Comparison of ENCODE assay signal across 1 cellular context in genomic region chr20:36150847-36151539, GRCh38.
TF ChIP-seq lines count a peak whose summit lies in the region.

No MANE protein-coding gene starts in this region.

TF ChIP-seq in HepG2, 621 proteins besides CTCF, POLR2A, EP300 and RAD21 (continued from another document and continues in another):
- TF ChIP-seq TFDP2 (CRISPR knock-in tag; IDR thresholded peaks at IDR 0.05) (peak; percentile 34; the same call in 1 of the 2 replicates), PCBP2 (optimal IDR thresholded peaks at IDR 0.05; ENCODE audit: low read depth, low read length, poor library complexity, severe bottlenecking) (no peak), ZNF576 (CRISPR knock-in tag; IDR thresholded peaks at IDR 0.05) (no peak), REPIN1 (CRISPR knock-in tag; IDR thresholded peaks at IDR 0.05; ENCODE audit: borderline replicate concordance, low read depth) (no peak), FOXO1 (CRISPR knock-in tag; IDR thresholded peaks at IDR 0.05) (peak; percentile 52; the same call in 1 of the 2 replicates), ZNF839 (CRISPR knock-in tag; IDR thresholded peaks at IDR 0.05; ENCODE audit: borderline replicate concordance) (no peak), TBX3 (IDR thresholded peaks at IDR 0.05; ENCODE audit: borderline replicate concordance) (no peak), ZNF614 (CRISPR knock-in tag; IDR thresholded peaks at IDR 0.05; ENCODE audit: borderline replicate concordance) (peak; percentile 72), KDM4B (CRISPR knock-in tag; IDR thresholded peaks at IDR 0.05) (no peak), RFXANK (CRISPR knock-in tag; IDR thresholded peaks at IDR 0.05) (peak; percentile 72; the same call in 1 of the 2 replicates), RARA (CRISPR knock-in tag; IDR thresholded peaks at IDR 0.05) (peak; percentile 88), ZNF564 (CRISPR knock-in tag; IDR thresholded peaks at IDR 0.05) (peak; percentile 83; the same call in 1 of the 2 replicates), MTA1 (CRISPR knock-in tag; IDR thresholded peaks at IDR 0.05; ENCODE audit: borderline replicate concordance) (peak; percentile 86; the same call in 1 of the 2 replicates), SIN3A (IDR thresholded peaks at IDR 0.05; ENCODE audit: borderline replicate concordance, low read depth, low read length) (no peak), SIX4 (CRISPR knock-in tag; IDR thresholded peaks at IDR 0.05) (no peak; the same call in 1 of the 2 replicates), GABPA (IDR thresholded peaks at IDR 0.05; ENCODE audit: low read depth, low read length) (peak; percentile 22; the same call in 1 of the 2 replicates), GABPA (CRISPR knock-in tag; IDR thresholded peaks at IDR 0.05; ENCODE audit: low read depth) (peak; percentile 83), MAX (IDR thresholded peaks at IDR 0.05) (no peak), ZNF773 (CRISPR knock-in tag; IDR thresholded peaks at IDR 0.05; ENCODE audit: borderline replicate concordance) (no peak), ARID5B (CRISPR knock-in tag; IDR thresholded peaks at IDR 0.05) (peak; percentile 94), ZMYM4 (CRISPR knock-in tag; IDR thresholded peaks at IDR 0.05) (peak; percentile 7; the same call in 1 of the 2 replicates), ZMAT3 (CRISPR knock-in tag; conservative IDR thresholded peaks at IDR 0.05) (0 out of 2 replicates have a peak, but pooled peaks have one; percentile 37), ZNF556 (CRISPR knock-in tag; IDR thresholded peaks at IDR 0.05; ENCODE audit: borderline replicate concordance) (peak; percentile 71; the same call in 1 of the 2 replicates), E2F2 (CRISPR knock-in tag; IDR thresholded peaks at IDR 0.05; ENCODE audit: borderline replicate concordance) (no peak), ZNF335 (CRISPR knock-in tag; IDR thresholded peaks at IDR 0.05) (peak; percentile 52; the same call in 1 of the 2 replicates), ISL2 (CRISPR knock-in tag; IDR thresholded peaks at IDR 0.05) (peak; percentile 77), CERS6 (CRISPR knock-in tag; IDR thresholded peaks at IDR 0.05) (0 out of 2 replicates have a peak, but pooled peaks have one; percentile 23), ZNF44 (CRISPR knock-in tag; IDR thresholded peaks at IDR 0.05) (0 out of 2 replicates have a peak, but pooled peaks have one; percentile 19), FOXP4 (CRISPR knock-in tag; IDR thresholded peaks at IDR 0.05) (peak; percentile 66), ZNF850 (CRISPR knock-in tag; conservative IDR thresholded peaks at IDR 0.05) (0 out of 2 replicates have a peak, but pooled peaks have one; percentile 53), ZC3H4 (CRISPR knock-in tag; IDR thresholded peaks at IDR 0.05; ENCODE audit: borderline replicate concordance) (no peak), PRDM15 (CRISPR knock-in tag; IDR thresholded peaks at IDR 0.05) (peak; percentile 13; the same call in 1 of the 2 replicates), ZNF784 (CRISPR knock-in tag; IDR thresholded peaks at IDR 0.05; ENCODE audit: borderline replicate concordance) (no peak), ZNF350 (CRISPR knock-in tag; IDR thresholded peaks at IDR 0.05; ENCODE audit: borderline replicate concordance, low read depth) (peak; percentile 70; the same call in 1 of the 2 replicates), MIXL1 (CRISPR knock-in tag; IDR thresholded peaks at IDR 0.05) (peak; percentile 81), REL (CRISPR knock-in tag; conservative IDR thresholded peaks at IDR 0.05) (no peak), STAG1 (CRISPR knock-in tag; IDR thresholded peaks at IDR 0.05) (0 out of 2 replicates have a peak, but pooled peaks have one; percentile 2), ZNF879 (CRISPR knock-in tag; IDR thresholded peaks at IDR 0.05) (no peak), FOXK1 (CRISPR knock-in tag; IDR thresholded peaks at IDR 0.05; ENCODE audit: borderline replicate concordance, low read depth) (no peak), ZNF609 (CRISPR knock-in tag; IDR thresholded peaks at IDR 0.05; ENCODE audit: borderline replicate concordance) (peak; percentile 71; the same call in 1 of the 2 replicates), KDM1A (CRISPR knock-in tag; IDR thresholded peaks at IDR 0.05) (peak; percentile 83)
